ENCODE assay signal across 8 cellular contexts in genomic region chr3:102972350-102972749, GRCh38.
"Had no signal": no experiment of that assay in that cellular context is flagged by ENCODE, and none has a peak within 500 bp of the region (broad histone marks: within the 10 kb centered on the region; RNA-seq: fewer than 3 reads in every experiment).

No MANE protein-coding gene starts in this region.

- H3K27ac Mint-ChIP-seq: GM23338, H9, IgD-negative memory B cell had no signal

- H3K4me3 Mint-ChIP-seq: GM23338, H9, IgD-negative memory B cell had no signal

- H3K36me3 Mint-ChIP-seq: IgD-negative memory B cell had no signal

- H3K27ac ChIP-seq: HL-60 had no signal

- H3K27me3 Mint-ChIP-seq: IgD-negative memory B cell had no signal

- H3K4me2 ChIP-seq: GM23338 had no signal

- H2AFZ ChIP-seq: GM23338 had no signal

- FAIRE-seq: H1, H54, HepG2 had no signal

- DNase-seq: H9, HCEC 1CT had no signal

- H3K4me3 ChIP-seq: GM23338 had no signal

- H3K4me1 Mint-ChIP-seq: GM23338, H9, IgD-negative memory B cell had no signal
